Comparison of ENCODE assay signal across 19 cellular contexts in genomic region chr5:74141053-74141452, GRCh38.
A peak's percentile ranks its signal among the peaks of the same experiment; 100 is the strongest.
DNase-seq lines count a peak whose midpoint lies in the region; ATAC-seq and TF ChIP-seq lines count a peak whose summit lies in the region.
"Had no signal": no experiment of that assay in that cellular context is flagged by ENCODE, and none has a peak within 500 bp of the region (broad histone marks: within the 10 kb centered on the region; RNA-seq: fewer than 3 reads in every experiment).

No MANE protein-coding gene starts in this region.

- H3K27ac ChIP-seq in GM23248 (no peak overlapping the region), SJSA1 (peak overlapping the region; percentile 89)
- H3K27ac ChIP-seq in CD8-positive, alpha-beta memory T cell (ENCODE audit: low read depth, low read length) = no peak overlapping the region
- H3K27ac ChIP-seq: dorsolateral prefrontal cortex, esophagus squamous epithelium, neutrophil, thoracic aorta had no signal

- H3K9me2 ChIP-seq in GM23248 (ENCODE audit: insufficient read depth) = no peaks in the 10 kb centered on the region

- peaks cover 5% of the 10 kb centered on the region for H3K4me1 ChIP-seq in GM23248 (ENCODE audit: insufficient read depth)
- peaks cover 20% of the 10 kb centered on the region for H3K4me1 ChIP-seq in SJSA1 (replicated peaks)
- H3K4me1 ChIP-seq in CD8-positive, alpha-beta memory T cell (ENCODE audit: insufficient read depth, low read length) = no peaks in the 10 kb centered on the region
- H3K4me1 ChIP-seq: esophagus squamous epithelium had no signal

- no peaks in the 10 kb centered on the region for H3K9me3 Mint-ChIP-seq in activated T-helper 17 cell treated with anti-CD3 and anti-CD28 coated beads, Interleukin-2, amount 50 U/mL, for 72 hours
- H3K9me3 Mint-ChIP-seq in CD8-positive, alpha-beta memory T cell = no peaks in the 10 kb centered on the region
- H3K9me3 Mint-ChIP-seq: CD4-positive, alpha-beta T cell had no signal

- no peak overlapping the region for H3K4me3 Mint-ChIP-seq in activated T-helper 17 cell treated with anti-CD3 and anti-CD28 coated beads, Interleukin-2, amount 50 U/mL, for 72 hours
- no peak overlapping the region for H3K4me3 Mint-ChIP-seq in CD8-positive, alpha-beta memory T cell
- H3K4me3 Mint-ChIP-seq: activated CD8-positive, alpha-beta memory T cell treated with anti-CD3 and anti-CD28 coated beads, Interleukin-2, amount 10 ng/mL, durations not matched to agents 7 days and 5 days; CD4-positive, alpha-beta T cell had no signal

- H3K4me2 ChIP-seq in GM23248 (ENCODE audit: unreplicated experiment) = no peak overlapping the region

- no peaks in the 10 kb centered on the region for H3K27me3 ChIP-seq in GM23248 (replicated peaks; ENCODE audit: insufficient read depth)
- no peaks in the 10 kb centered on the region for H3K27me3 ChIP-seq in SJSA1 (replicated peaks)
- no peaks in the 10 kb centered on the region for H3K27me3 ChIP-seq in CD8-positive, alpha-beta memory T cell (ENCODE audit: insufficient read depth, low read length, poor library complexity, severe bottlenecking)

- no peak overlapping the region for H3K27ac Mint-ChIP-seq in activated T-helper 17 cell treated with anti-CD3 and anti-CD28 coated beads, Interleukin-2, amount 50 U/mL, for 72 hours
- H3K27ac Mint-ChIP-seq in CD8-positive, alpha-beta memory T cell = no peak overlapping the region
- H3K27ac Mint-ChIP-seq: activated CD8-positive, alpha-beta memory T cell treated with anti-CD3 and anti-CD28 coated beads, Interleukin-2, amount 10 ng/mL, durations not matched to agents 7 days and 5 days; CD4-positive, alpha-beta T cell had no signal

- in situ Hi-C loops in GM23248 (cut with MboI) = no loop called here

- TF ChIP-seq CTCF in fibroblast of pulmonary artery (IDR thresholded peaks at IDR 0.05; ENCODE audit: low read length, missing control alignments) = no peak

- peaks cover 15% of the 10 kb centered on the region for H3F3A ChIP-seq in GM23248 (ENCODE audit: insufficient read depth)

- H3K9me3 ChIP-seq in GM23248 (ENCODE audit: low read depth) = no peaks in the 10 kb centered on the region
- H3K9me3 ChIP-seq in SJSA1 (replicated peaks) = no peaks in the 10 kb centered on the region
- H3K9me3 ChIP-seq in CD8-positive, alpha-beta memory T cell (ENCODE audit: low read length) = no peaks in the 10 kb centered on the region
- H3K9me3 ChIP-seq: esophagus squamous epithelium, neutrophil, thoracic aorta had no signal

- no peaks in the 10 kb centered on the region for H4K20me1 ChIP-seq in GM23248 (ENCODE audit: insufficient read depth)

- 48% methylated on average over 4 of the region's 4 CpGs for WGBS in GM23248 (ENCODE audit: low coverage in 1 of 2, low lambda C conversion rate in 2 of 2, missing lambda C conversion rate in 2 of 2), 2 experiments

- no peak for ATAC-seq in activated T-helper 17 cell treated with anti-CD3 and anti-CD28 coated beads, Interleukin-2, amount 50 U/mL, for 72 hours (replicated peaks)
- ATAC-seq: activated CD8-positive, alpha-beta memory T cell treated with anti-CD3 and anti-CD28 coated beads, Interleukin-2, amount 10 ng/mL, durations not matched to agents 7 days and 5 days had no signal

- H3K36me3 ChIP-seq in GM23248 (ENCODE audit: low read depth) (no peaks in the 10 kb centered on the region), SJSA1 (no peaks in the 10 kb centered on the region)
- H3K36me3 ChIP-seq in CD8-positive, alpha-beta memory T cell (ENCODE audit: insufficient read depth, low read length) = no peaks in the 10 kb centered on the region
- H3K36me3 ChIP-seq: esophagus squamous epithelium, neutrophil, thoracic aorta had no signal

- CTCF ChIA-PET in CD8-positive, alpha-beta memory T cell (lab: Charles Lee) = no interaction called here

- no peaks in the 10 kb centered on the region for H3K36me3 Mint-ChIP-seq in activated T-helper 17 cell treated with anti-CD3 and anti-CD28 coated beads, Interleukin-2, amount 50 U/mL, for 72 hours (ENCODE audit: low read depth)
- H3K36me3 Mint-ChIP-seq in CD8-positive, alpha-beta memory T cell = no peaks in the 10 kb centered on the region
- H3K36me3 Mint-ChIP-seq: activated CD8-positive, alpha-beta memory T cell treated with anti-CD3 and anti-CD28 coated beads, Interleukin-2, amount 10 ng/mL, durations not matched to agents 7 days and 5 days had no signal

- H2AFZ ChIP-seq in GM23248 = no peak overlapping the region

- no peaks in the 10 kb centered on the region for H3K4me1 Mint-ChIP-seq in activated T-helper 17 cell treated with anti-CD3 and anti-CD28 coated beads, Interleukin-2, amount 50 U/mL, for 72 hours
- H3K4me1 Mint-ChIP-seq in CD8-positive, alpha-beta memory T cell = no peaks in the 10 kb centered on the region
- H3K4me1 Mint-ChIP-seq: activated CD8-positive, alpha-beta memory T cell treated with anti-CD3 and anti-CD28 coated beads, Interleukin-2, amount 10 ng/mL, durations not matched to agents 7 days and 5 days had no signal

- no peak overlapping the region for H3K4me3 ChIP-seq in GM23248
- H3K4me3 ChIP-seq in SJSA1 = no peak overlapping the region
- no peak overlapping the region for H3K4me3 ChIP-seq in fibroblast of pulmonary artery (replicated peaks; ENCODE audit: low read depth, low read length)
- H3K4me3 ChIP-seq in CD8-positive, alpha-beta memory T cell (ENCODE audit: low read length) = no peak overlapping the region
- H3K4me3 ChIP-seq: dorsolateral prefrontal cortex, esophagus squamous epithelium, thoracic aorta had no signal

- POLR2A ChIA-PET in CD8-positive, alpha-beta memory T cell (lab: Charles Lee) = no interaction called here

- peak; percentile 66 for DNase-seq in GM23248
- peak; percentile 57 to 83 for DNase-seq in SJSA1 (ENCODE audit: low read depth in 1 of 2, low spot score in 2 of 2)
- peak; percentile 65 for DNase-seq in fibroblast of pulmonary artery (ENCODE audit: low read depth)
- DNase-seq in activated T-cell treated with anti-CD3 and anti-CD28 coated beads, Interleukin-2, amount 50 U/mL, for 48 hours = no peak
- no peak for DNase-seq in CD8-positive, alpha-beta memory T cell
- no peak for DNase-seq in stimulated activated CD4-positive, alpha-beta T cell treated with anti-CD3 and anti-CD28 coated beads, Interleukin-2, amount 100 ng/mL, for 48 hours
- DNase-seq: activated CD8-positive, alpha-beta memory T cell treated with anti-CD3 and anti-CD28 coated beads, Interleukin-2, amount 10 ng/mL, durations not matched to agents 7 days and 5 days; activated gamma-delta T cell; CD4-positive, alpha-beta T cell; dorsolateral prefrontal cortex; esophagus squamous epithelium; hippocampal formation; KBM-7; NCI-H1417; NCI-H2171; stimulated activated CD4-positive, alpha-beta T cell treated with anti-CD3 and anti-CD28 coated beads, Interleukin-4, amount 100 ng/mL, for 1 hour had no signal

- no peak overlapping the region for H3K9ac ChIP-seq in GM23248

- no peaks in the 10 kb centered on the region for H3K79me2 ChIP-seq in GM23248 (ENCODE audit: insufficient read depth)

- peaks cover 21% of the 10 kb centered on the region for H3K27me3 Mint-ChIP-seq in activated T-helper 17 cell treated with anti-CD3 and anti-CD28 coated beads, Interleukin-2, amount 50 U/mL, for 72 hours
- peaks cover 3 to 12% of the 10 kb centered on the region in 2 donors for H3K27me3 Mint-ChIP-seq in CD8-positive, alpha-beta memory T cell

Comparison
In these comparisons a context has a peak if more than half of its experiments do, and no peak if none do; other contexts are left out.
1. DNase-seq: peak in GM23248 (single experiment), SJSA1 (2 of 2) and fibroblast of pulmonary artery (single experiment); none in activated T-cell treated with anti-CD3 and anti-CD28 coated beads, Interleukin-2, amount 50 U/mL, for 48 hours (0 of 2), CD8-positive, alpha-beta memory T cell (0 of 5) and stimulated activated CD4-positive, alpha-beta T cell treated with anti-CD3 and anti-CD28 coated beads, Interleukin-2, amount 100 ng/mL, for 48 hours (0 of 2).